28 cellular contexts compared by ENCODE assay signal in the genomic region with DNA sequence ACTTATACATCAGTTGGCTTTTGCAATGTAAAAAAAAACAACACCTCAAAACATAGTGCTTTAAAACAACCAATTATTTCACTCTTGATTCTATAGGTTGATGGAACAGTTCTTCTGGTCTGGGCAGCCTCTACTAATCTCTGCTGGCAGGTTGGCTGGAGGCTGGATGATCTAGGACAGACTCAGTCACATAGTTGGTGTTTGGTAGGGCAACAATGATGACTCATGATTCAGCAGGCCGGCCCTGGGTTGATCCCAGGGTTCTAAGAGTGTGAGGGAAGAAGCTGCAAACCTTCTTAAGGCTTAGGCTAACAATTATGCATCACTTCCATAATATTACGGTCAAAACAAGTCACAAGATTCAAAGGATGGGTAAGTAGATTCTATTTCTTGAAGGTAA.
DNase-seq lines count a peak whose midpoint lies in the region; FAIRE-seq and TF ChIP-seq lines count a peak whose summit lies in the region.
"Had no signal": no experiment of that assay in that cellular context is flagged by ENCODE, and none has a peak within 500 bp of the region (broad histone marks: within the 10 kb centered on the region; RNA-seq: fewer than 3 reads in every experiment).

No MANE protein-coding gene starts in this region.

- H3K36me3 ChIP-seq in smooth muscle cell (ENCODE audit: low read depth) (no peaks in the 10 kb centered on the region), prostate gland (no peaks in the 10 kb centered on the region)
- H3K36me3 ChIP-seq: BLaER1 treated with 17β-estradiol and CSF1 and Interleukin-3, amounts not matched to agents 10 nM and 100 nM; heart left ventricle; SJCRH30; spleen; tibial nerve had no signal

- H3K4me1 ChIP-seq in smooth muscle cell (ENCODE audit: low read depth) = no peaks in the 10 kb centered on the region
- no peaks in the 10 kb centered on the region for H3K4me1 ChIP-seq in prostate gland (replicated peaks)
- H3K4me1 ChIP-seq: BLaER1 treated with 17β-estradiol and CSF1 and Interleukin-3, amounts not matched to agents 10 nM and 100 nM; heart left ventricle; SJCRH30; spleen; tibial nerve had no signal

- WGBS in smooth muscle cell (ENCODE audit: low lambda C conversion rate) = 26% methylated on average over 2 of the region's 2 CpGs
- WGBS in prostate gland = 91% methylated on average over 2 of the region's 2 CpGs

- no peaks in the 10 kb centered on the region for H3K27me3 ChIP-seq in smooth muscle cell (ENCODE audit: low read depth)
- no peaks in the 10 kb centered on the region for H3K27me3 ChIP-seq in prostate gland (replicated peaks; ENCODE audit: insufficient read depth)
- H3K27me3 ChIP-seq: BLaER1 treated with 17β-estradiol and CSF1 and Interleukin-3, amounts not matched to agents 10 nM and 100 nM; SJCRH30; spleen; tibial nerve had no signal

- no peaks in the 10 kb centered on the region for H4K20me1 ChIP-seq in smooth muscle cell (ENCODE audit: low read depth)
- H4K20me1 ChIP-seq: BLaER1 treated with 17β-estradiol and CSF1 and Interleukin-3, amounts not matched to agents 10 nM and 100 nM had no signal

- H3K4me3 ChIP-seq in epithelial cell of esophagus (ENCODE audit: low read length) = no peak overlapping the region
- H3K4me3 ChIP-seq in smooth muscle cell = no peak overlapping the region
- no peak overlapping the region for H3K4me3 ChIP-seq in prostate gland
- H3K4me3 ChIP-seq: BLaER1 treated with 17β-estradiol and CSF1 and Interleukin-3, amounts not matched to agents 10 nM and 100 nM; heart left ventricle; K562; PC-9; SJCRH30; spleen; tibial nerve had no signal

- no peak for TF ChIP-seq CTCF in epithelial cell of esophagus (IDR thresholded peaks at IDR 0.05; ENCODE audit: insufficient read depth, low read depth, low read length, missing control alignments)
- no peak for TF ChIP-seq CTCF in smooth muscle cell (IDR thresholded peaks at IDR 0.05; ENCODE audit: borderline replicate concordance, insufficient read depth, poor library complexity, severe bottlenecking)
- no peak for TF ChIP-seq CTCF in prostate gland (IDR thresholded peaks at IDR 0.05)

- H3K27ac ChIP-seq in smooth muscle cell (ENCODE audit: low read depth) (peak overlapping the region; percentile 64), prostate gland (no peak overlapping the region)
- H3K27ac ChIP-seq: BLaER1 treated with 17β-estradiol and CSF1 and Interleukin-3, amounts not matched to agents 10 nM and 100 nM; heart left ventricle; PC-9; SJCRH30; spleen; tibial nerve had no signal

- DNase-seq in ELR (ENCODE audit: low read depth) (peak; percentile 30), RCC 7860 (ENCODE audit: low spot score) (no peak), epithelial cell of esophagus (ENCODE audit: low read depth) (peak; percentile 37), smooth muscle cell (lab: John Stamatoyannopoulos, UW; ENCODE audit: unreplicated experiment) (no peak), prostate gland (ENCODE audit: low spot score) (no peak), GM03348 (ENCODE audit: low spot score) (no peak)
- no peak for DNase-seq in activated CD8-positive, alpha-beta memory T cell treated with anti-CD3 and anti-CD28 coated beads for 24 hours
- DNase-seq: activated CD8-positive, alpha-beta T cell treated with anti-CD3 and anti-CD28 coated beads for 36 hours; activated naive CD4-positive, alpha-beta T cell treated with Interleukin-2 at 50 U/mL for 16 hours; activated T-cell treated with anti-CD3 and anti-CD28 coated beads, Interleukin-2, amount 50 U/mL, for 1 hour; aorta; Calu3; effector memory CD4-positive, alpha-beta T cell; heart left ventricle; NCI-H1048; NCI-H187 treated with DMSO at 0.1 percent for 48 hours; NCI-H226; NCI-H82; PC-9; SJCRH30; spleen; stimulated activated CD4-positive, alpha-beta T cell treated with anti-CD3 and anti-CD28 coated beads, Interleukin-4, amount 100 ng/mL, for 24 hours; stimulated activated naive CD8-positive, alpha-beta T cell treated with anti-CD3 and anti-CD28 coated beads, Interleukin-15, amount 100 ng/mL, for 72 hours; T-helper 2 cell had no signal

- no peaks in the 10 kb centered on the region for H3K79me2 ChIP-seq in smooth muscle cell (ENCODE audit: low read depth)

- no peak overlapping the region for H2AFZ ChIP-seq in smooth muscle cell (ENCODE audit: low read depth)
- H2AFZ ChIP-seq: PC-9 had no signal

- no peak overlapping the region for H3K4me2 ChIP-seq in smooth muscle cell
- H3K4me2 ChIP-seq: BLaER1 treated with 17β-estradiol and CSF1 and Interleukin-3, amounts not matched to agents 10 nM and 100 nM; PC-9 had no signal

- peak; percentile 18 for FAIRE-seq in RCC 7860 (lab: Jason Lieb, UNC)
- FAIRE-seq: G401.6, K562 had no signal

- intact Hi-C loops in prostate gland (cut with DNase I) = no loop called here

- H3K9me3 ChIP-seq in smooth muscle cell (replicated peaks; ENCODE audit: low read depth) (no peaks in the 10 kb centered on the region), prostate gland (no peaks in the 10 kb centered on the region)
- H3K9me3 ChIP-seq: SJCRH30, tibial nerve had no signal

- H3K9ac ChIP-seq in smooth muscle cell (ENCODE audit: low read depth) = no peak overlapping the region
- H3K9ac ChIP-seq: BLaER1 treated with 17β-estradiol and CSF1 and Interleukin-3, amounts not matched to agents 10 nM and 100 nM had no signal

- H3F3A ChIP-seq in smooth muscle cell (ENCODE audit: low read depth) = no peaks in the 10 kb centered on the region

- TF ChIP-seq POLR2A in prostate gland (IDR thresholded peaks at IDR 0.05) = no peak

Comparison
In these comparisons a context has a peak if more than half of its experiments do, and no peak if none do; other contexts are left out.
1. DNase-seq: peak in ELR (single experiment) and epithelial cell of esophagus (single experiment); none in RCC 7860 (single experiment), smooth muscle cell (single experiment), prostate gland (single experiment), activated CD8-positive, alpha-beta memory T cell treated with anti-CD3 and anti-CD28 coated beads for 24 hours (single experiment) and GM03348 (single experiment).